Comparison of ENCODE assay signal across 1 cellular context in genomic region chr2:74529357-74530238, GRCh38.
TF ChIP-seq lines count a peak whose summit lies in the region.

Gene AUP1, minus strand, starts transcription at chr2:74529706. Its CDS starts 77 bp downstream, at chr2:74529629.
Gene HTRA2, plus strand, starts transcription at chr2:74529933. Its CDS starts 74 bp downstream, at chr2:74530007.

TF ChIP-seq in K562, 482 proteins besides CTCF, POLR2A, EP300 and RAD21 (continued from another document and continues in another):
- peak; percentile 84 for TF ChIP-seq CREB1 (IDR thresholded peaks at IDR 0.05)
- peak; percentile 73 for TF ChIP-seq CREB1 (CRISPR knock-in tag; IDR thresholded peaks at IDR 0.05)
- TF ChIP-seq GTF3C2 (IDR thresholded peaks at IDR 0.05; ENCODE audit: borderline replicate concordance, extremely low read depth, insufficient read length): no peak
- no peak for TF ChIP-seq SMAD1 (IDR thresholded peaks at IDR 0.05; ENCODE audit: low read depth, low read length, partially characterized antibody)
- no peak for TF ChIP-seq SMAD4 (CRISPR knock-in tag; conservative IDR thresholded peaks at IDR 0.05)
- no peak for TF ChIP-seq JUNB (CRISPR knock-in tag; conservative IDR thresholded peaks at IDR 0.05)
- TF ChIP-seq ZFP91 (CRISPR knock-in tag; IDR thresholded peaks at IDR 0.05): no peak
- peak; percentile 90 for TF ChIP-seq ZBTB40 (IDR thresholded peaks at IDR 0.05)
- no peak for TF ChIP-seq ZBTB40 (CRISPR knock-in tag; IDR thresholded peaks at IDR 0.05)
- no peak for TF ChIP-seq TARDBP (IDR thresholded peaks at IDR 0.05)
- 0 out of 4 replicates have a peak, but pooled peaks of 1 of the 2 experiments have one; percentile 23 for TF ChIP-seq TRIM24 (IDR thresholded peaks at IDR 0.05)
- TF ChIP-seq PURB (CRISPR knock-in tag; IDR thresholded peaks at IDR 0.05; ENCODE audit: low read depth): no peak
- peak; percentile 55 for TF ChIP-seq ZFX (CRISPR knock-in tag; IDR thresholded peaks at IDR 0.05)
- TF ChIP-seq ZNF79 (CRISPR knock-in tag; IDR thresholded peaks at IDR 0.05; ENCODE audit: low read depth): no peak
- peak; percentile 59 for TF ChIP-seq NFRKB (IDR thresholded peaks at IDR 0.05; ENCODE audit: low read depth)
- peak; percentile 52 to 80 for TF ChIP-seq MNT (conservative IDR thresholded peaks at IDR 0.05)
- no peak for TF ChIP-seq ZBTB33 (CRISPR knock-in tag; IDR thresholded peaks at IDR 0.05)
- no peak for TF ChIP-seq ZNF449 (CRISPR knock-in tag; IDR thresholded peaks at IDR 0.05)
- no peak for TF ChIP-seq ZNF551 (CRISPR knock-in tag; IDR thresholded peaks at IDR 0.05)
- no peak for TF ChIP-seq CEBPG (CRISPR knock-in tag; IDR thresholded peaks at IDR 0.05)
- no peak for TF ChIP-seq CEBPG (tag; conservative IDR thresholded peaks at IDR 0.05 in 1 of 2, IDR thresholded peaks at IDR 0.05 in 1 of 2)
- peak; percentile 83 to 97 (median 94) for TF ChIP-seq YY1 (IDR thresholded peaks at IDR 0.05; ENCODE audit: borderline replicate concordance in 1 of 3, control insufficient read depth in 1 of 3, extremely low read depth in 1 of 3, insufficient read depth in 3 of 3, insufficient read length in 1 of 3, insufficient replicate concordance in 2 of 3, low read depth in 1 of 3, low read length in 2 of 3)
- TF ChIP-seq RFX7 (CRISPR knock-in tag; IDR thresholded peaks at IDR 0.05): no peak
- TF ChIP-seq ZNF518B (CRISPR knock-in tag; IDR thresholded peaks at IDR 0.05): no peak
- no peak for TF ChIP-seq DNMT1 (IDR thresholded peaks at IDR 0.05)
- TF ChIP-seq ZNF274 (IDR thresholded peaks at IDR 0.05; ENCODE audit: borderline replicate concordance, low read depth, low read length): no peak
- no peak for TF ChIP-seq FOS (IDR thresholded peaks at IDR 0.05; ENCODE audit: extremely low read depth, insufficient read length)
- TF ChIP-seq ZNF512 (tag; IDR thresholded peaks at IDR 0.05): no peak
- no peak for TF ChIP-seq U2AF1 (optimal IDR thresholded peaks at IDR 0.05; ENCODE audit: low read depth, low read length)
- peak; percentile 74 for TF ChIP-seq L3MBTL2 (IDR thresholded peaks at IDR 0.05)
- no peak for TF ChIP-seq FUS (optimal IDR thresholded peaks at IDR 0.05; ENCODE audit: low read depth, low read length)
- no peak for TF ChIP-seq XRCC3 (IDR thresholded peaks at IDR 0.05)
- no peak for TF ChIP-seq STAT5B (CRISPR knock-in tag; IDR thresholded peaks at IDR 0.05)
- TF ChIP-seq TSC22D4 (tag; IDR thresholded peaks at IDR 0.05): no peak
